8 cellular contexts compared by ENCODE assay signal in genomic region chr3:40179016-40179415, GRCh38.
DNase-seq lines count a peak whose midpoint lies in the region; ATAC-seq, FAIRE-seq and TF ChIP-seq lines count a peak whose summit lies in the region.

No MANE protein-coding gene starts in this region.

- no peaks in the 10 kb centered on the region for H3K4me1 Mint-ChIP-seq in CD14-positive monocyte

- 2% methylated on average over 3 of the region's 3 CpGs for WGBS in K562 (ENCODE audit: insufficient coverage, low coverage, missing lambda C conversion rate)
- no CpG with 5 or more reads among the region's 3 CpGs for WGBS in iPS DF 6.9 (ENCODE audit: insufficient coverage, insufficient read length)

- ATAC-seq in GM19395 (IDR thresholded peaks at IDR 0.05; ENCODE audit: unreplicated experiment) = peak; percentile 73
- peak; percentile 91 for ATAC-seq in K562
- ATAC-seq in GM21515 (IDR thresholded peaks at IDR 0.05; ENCODE audit: unreplicated experiment) = no peak

- H3K4me1 ChIP-seq in K562 (replicated peaks in 1 of 2; ENCODE audit: control insufficient read depth in 2 of 2, insufficient read depth in 2 of 2, low read length in 2 of 2) (no peaks in the 10 kb centered on the region), iPS DF 6.9 (ENCODE audit: control insufficient read depth, insufficient read depth, low read length) (no peaks in the 10 kb centered on the region)

- H3K27me3 Mint-ChIP-seq in CD14-positive monocyte (ENCODE audit: low read depth in 3 of 3) = peaks cover 0 to 7% (median 0%) of the 10 kb centered on the region in 3 donors

- TF ChIP-seq RAD21 in K562 (CRISPR knock-in tag; conservative IDR thresholded peaks at IDR 0.05 in 1 of 2, IDR thresholded peaks at IDR 0.05 in 1 of 2) = peak; percentile 73 to 84

- no peaks in the 10 kb centered on the region for H3K36me3 ChIP-seq in K562 (ENCODE audit: control insufficient read depth, insufficient read depth, low read length)
- H3K36me3 ChIP-seq in iPS DF 6.9 (ENCODE audit: control insufficient read depth, insufficient read depth, low read length) = no peaks in the 10 kb centered on the region

- TF ChIP-seq CTCF in CD14-positive monocyte (IDR thresholded peaks at IDR 0.05) = peak; percentile 65
- TF ChIP-seq CTCF in K562 (IDR thresholded peaks at IDR 0.05 in 2 of 3, conservative IDR thresholded peaks at IDR 0.05 in 1 of 3; ENCODE audit: insufficient read depth in 2 of 3, low read depth in 1 of 3, low read length in 3 of 3) = peak; percentile 78 to 88 (median 83)

- H2AFZ ChIP-seq in K562 (ENCODE audit: low read depth, low read length) = no peak overlapping the region

- peak; percentile 72 for FAIRE-seq in K562 (lab: Jason Lieb, UNC)

- H3K36me3 Mint-ChIP-seq in CD14-positive monocyte = no peaks in the 10 kb centered on the region

- no peaks in the 10 kb centered on the region for H3K9me1 ChIP-seq in K562 (ENCODE audit: control insufficient read depth, insufficient read depth, low read length)

- TF ChIP-seq EP300 in K562 (IDR thresholded peaks at IDR 0.05; ENCODE audit: low read length) = no peak

- intact Hi-C loops in CD14-positive monocyte (cut with micrococcal nuclease) (no loop called here), K562 (cut with micrococcal nuclease) (loop anchor here (5.0 to 10.0 kb wide), 5 partner anchors 164 to 734 kb away; no protein-coding TSS in a partner anchor)

- H3K9me3 ChIP-seq in K562 (replicated peaks; ENCODE audit: control insufficient read depth, insufficient read depth, low read depth, low read length) (no peaks in the 10 kb centered on the region), iPS DF 6.9 (ENCODE audit: control insufficient read depth, insufficient read depth, low read length) (no peaks in the 10 kb centered on the region)

- H3K4me3 ChIP-seq in K562 (no peak overlapping the region), iPS DF 6.9 (ENCODE audit: low read length) (no peak overlapping the region)

- no peaks in the 10 kb centered on the region for H3K79me2 ChIP-seq in K562 (ENCODE audit: control insufficient read depth, insufficient read depth, low read length)

- peaks cover 11% of the 10 kb centered on the region for H4K20me1 ChIP-seq in K562 (replicated peaks; ENCODE audit: control insufficient read depth, insufficient read depth, low read length)

- DNase-seq in CD14-positive monocyte (ENCODE audit: low spot score) (no peak), NCI-H1048 (lab: John Stamatoyannopoulos, UW) (peak; percentile 21), T1000 (lab: John Stamatoyannopoulos, UW) (peak; percentile 51), K562 (ENCODE audit: extremely low read depth in 1 of 4, low spot score in 3 of 4) (peak; percentile 58 to 79 (median 58)), iPS DF 6.9 (ENCODE audit: low read depth, low spot score) (peak; percentile 64)
- DNase-seq in stimulated activated CD4-positive, alpha-beta T cell treated with anti-CD3 and anti-CD28 coated beads, Interleukin-12 subunit alpha, Interleukin-12 subunit beta, amount 100 ng/mL, for 24 hours (ENCODE audit: low read depth in 2 of 2) = peak; percentile 17 to 57

- CTCF ChIA-PET in K562 (lab: Yijun Ruan, JAX; ENCODE audit: low intra/inter-chr PET ratio) = interaction anchor here (0.6 to 1.1 kb wide), 3 partner anchors 138 to 637 kb away, joined by 3 to 9 read pairs (median 3); no protein-coding TSS in a partner anchor

- H3K27me3 ChIP-seq in K562 (ENCODE audit: control insufficient read depth in 2 of 2, insufficient read depth in 2 of 2, low read length in 2 of 2) (peaks cover 6 to 15% of the 10 kb centered on the region in 2 experiments; a peak in 2 of 5 replicates), iPS DF 6.9 (ENCODE audit: control insufficient read depth, insufficient read depth, low read length) (no peaks in the 10 kb centered on the region)

- H3K4me2 ChIP-seq in K562 (ENCODE audit: insufficient read depth, low read length) = no peak overlapping the region

- TF ChIP-seq POLR2A in K562 (conservative IDR thresholded peaks at IDR 0.05) = no peak

- no TSS peak for BruUV-seq in K562 (replicated peaks; lab: Mats Ljungman, UMichigan)

- POLR2A ChIA-PET in K562 (lab: Yijun Ruan, JAX) = interaction anchor here (0.6 to 1.8 kb wide), 4 partner anchors 13 to 318 kb away, joined by 3 to 4 read pairs (median 4); no protein-coding TSS in a partner anchor

- no peak overlapping the region for H3K27ac ChIP-seq in K562 (ENCODE audit: extremely low read depth, low read depth, low read length)
- no peak overlapping the region for H3K27ac ChIP-seq in iPS DF 6.9 (ENCODE audit: low read length)

- H3K4me3 Mint-ChIP-seq in CD14-positive monocyte = no peak overlapping the region

- no peaks in the 10 kb centered on the region for H3K9me3 Mint-ChIP-seq in CD14-positive monocyte

- no peak overlapping the region for H3K9ac ChIP-seq in K562 (ENCODE audit: insufficient read depth in 1 of 2, low read depth in 2 of 2, low read length in 2 of 2)

- H3K27ac Mint-ChIP-seq in CD14-positive monocyte = no peak overlapping the region

- in situ Hi-C loops in K562 (cut with MboI) = loop anchor here (10.0 kb wide), 1 partner anchor 634 kb away; no protein-coding TSS in a partner anchor

TF ChIP-seq in K562, 482 proteins besides CTCF, POLR2A, EP300 and RAD21:
- peak; percentile 68 for TF ChIP-seq SMC3 (conservative IDR thresholded peaks at IDR 0.05; ENCODE audit: insufficient read depth, low read depth, low read length)
- TF ChIP-seq CTCFL (IDR thresholded peaks at IDR 0.05; ENCODE audit: borderline replicate concordance, insufficient read depth, low read depth, low read length, poor library complexity, severe bottlenecking) = peak; percentile 68
- peak; percentile 41; the same call in 1 of the 2 replicates for TF ChIP-seq DEAF1 (CRISPR knock-in tag; IDR thresholded peaks at IDR 0.05)
- TF ChIP-seq CBX1 (IDR thresholded peaks at IDR 0.05; ENCODE audit: low read depth) = no peak
- peak; percentile 35; the same call in 1 of the 2 replicates for TF ChIP-seq STAG1 (CRISPR knock-in tag; IDR thresholded peaks at IDR 0.05; ENCODE audit: borderline replicate concordance)
- TF ChIP-seq SNIP1 (IDR thresholded peaks at IDR 0.05; ENCODE audit: low read depth) = no peak
TF ChIP-seq in K562: peak in this region for 4.
